In the genomic region with DNA sequence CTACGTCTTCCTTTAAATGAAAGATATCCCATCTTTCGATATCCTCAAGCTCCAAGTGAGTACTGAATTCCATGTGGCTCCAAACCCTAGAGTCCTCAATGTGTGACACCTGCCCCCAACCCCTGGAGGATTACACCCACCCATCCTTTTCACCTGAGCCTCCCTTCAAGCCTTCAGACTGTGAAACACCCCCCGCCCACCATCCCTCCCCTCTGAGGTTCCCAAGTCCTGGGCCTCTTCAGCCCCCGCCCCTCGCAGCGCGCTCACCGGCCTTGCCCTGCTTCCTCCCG, we compare ENCODE assay signal across 1 cellular context.
TF ChIP-seq lines count a peak whose summit lies in the region.

No MANE protein-coding gene starts in this region.

TF ChIP-seq in HCT116, 20 proteins besides CTCF, POLR2A, EP300 and RAD21 (continued from another document):
- no peak for TF ChIP-seq YY1 (IDR thresholded peaks at IDR 0.05; ENCODE audit: extremely low read depth, insufficient replicate concordance, low read depth, low read length)
- TF ChIP-seq SP1 (IDR thresholded peaks at IDR 0.05; ENCODE audit: low read depth), result no peak
- TF ChIP-seq CBX3 (IDR thresholded peaks at IDR 0.05; ENCODE audit: low read depth), result no peak
- no peak for TF ChIP-seq SIN3A (IDR thresholded peaks at IDR 0.05; ENCODE audit: low read depth)
- TF ChIP-seq, protein P1, sequence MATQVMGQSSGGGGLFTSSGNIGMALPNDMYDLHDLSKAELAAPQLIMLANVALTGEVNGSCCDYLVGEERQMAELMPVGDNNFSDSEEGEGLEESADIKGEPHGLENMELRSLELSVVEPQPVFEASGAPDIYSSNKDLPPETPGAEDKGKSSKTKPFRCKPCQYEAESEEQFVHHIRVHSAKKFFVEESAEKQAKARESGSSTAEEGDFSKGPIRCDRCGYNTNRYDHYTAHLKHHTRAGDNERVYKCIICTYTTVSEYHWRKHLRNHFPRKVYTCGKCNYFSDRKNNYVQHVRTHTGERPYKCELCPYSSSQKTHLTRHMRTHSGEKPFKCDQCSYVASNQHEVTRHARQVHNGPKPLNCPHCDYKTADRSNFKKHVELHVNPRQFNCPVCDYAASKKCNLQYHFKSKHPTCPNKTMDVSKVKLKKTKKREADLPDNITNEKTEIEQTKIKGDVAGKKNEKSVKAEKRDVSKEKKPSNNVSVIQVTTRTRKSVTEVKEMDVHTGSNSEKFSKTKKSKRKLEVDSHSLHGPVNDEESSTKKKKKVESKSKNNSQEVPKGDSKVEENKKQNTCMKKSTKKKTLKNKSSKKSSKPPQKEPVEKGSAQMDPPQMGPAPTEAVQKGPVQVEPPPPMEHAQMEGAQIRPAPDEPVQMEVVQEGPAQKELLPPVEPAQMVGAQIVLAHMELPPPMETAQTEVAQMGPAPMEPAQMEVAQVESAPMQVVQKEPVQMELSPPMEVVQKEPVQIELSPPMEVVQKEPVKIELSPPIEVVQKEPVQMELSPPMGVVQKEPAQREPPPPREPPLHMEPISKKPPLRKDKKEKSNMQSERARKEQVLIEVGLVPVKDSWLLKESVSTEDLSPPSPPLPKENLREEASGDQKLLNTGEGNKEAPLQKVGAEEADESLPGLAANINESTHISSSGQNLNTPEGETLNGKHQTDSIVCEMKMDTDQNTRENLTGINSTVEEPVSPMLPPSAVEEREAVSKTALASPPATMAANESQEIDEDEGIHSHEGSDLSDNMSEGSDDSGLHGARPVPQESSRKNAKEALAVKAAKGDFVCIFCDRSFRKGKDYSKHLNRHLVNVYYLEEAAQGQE (IDR thresholded peaks at IDR 0.05; ENCODE audit: low read depth), result no peak
- TF ChIP-seq MAX (IDR thresholded peaks at IDR 0.05), result no peak
- TF ChIP-seq, protein P2, sequence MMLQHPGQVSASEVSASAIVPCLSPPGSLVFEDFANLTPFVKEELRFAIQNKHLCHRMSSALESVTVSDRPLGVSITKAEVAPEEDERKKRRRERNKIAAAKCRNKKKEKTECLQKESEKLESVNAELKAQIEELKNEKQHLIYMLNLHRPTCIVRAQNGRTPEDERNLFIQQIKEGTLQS (IDR thresholded peaks at IDR 0.05), result no peak
- TF ChIP-seq ELF1 (IDR thresholded peaks at IDR 0.05; ENCODE audit: borderline replicate concordance, low read depth), result no peak
- no peak; the same call in 1 of the 2 replicates for TF ChIP-seq EGR1 (IDR thresholded peaks at IDR 0.05; ENCODE audit: low read depth)
- TF ChIP-seq SRF (IDR thresholded peaks at IDR 0.05; ENCODE audit: low read depth), result no peak
- no peak for TF ChIP-seq ZFX (IDR thresholded peaks at IDR 0.05)
- no peak for TF ChIP-seq FOSL1 (IDR thresholded peaks at IDR 0.05; ENCODE audit: low read depth)
- TF ChIP-seq ZNF274 (IDR thresholded peaks at IDR 0.05; ENCODE audit: low read depth, low read length), result no peak
- no peak for TF ChIP-seq EZH2 (IDR thresholded peaks at IDR 0.05)
TF ChIP-seq in HCT116: peak in this region for 0.
